In genomic region chr17:36135465-36135864, GRCh38 we compare ENCODE assay signal across 30 cellular contexts. TPM values are rescaled to one million over a fixed set of nuclear protein-coding genes. Genes with fewer than 3 reads are reported as not detected.
"Had no signal": no experiment of that assay in that cellular context is flagged by ENCODE, and none has a peak within 500 bp of the region (broad histone marks: within the 10 kb centered on the region; RNA-seq: fewer than 3 reads in every experiment).

No MANE protein-coding gene starts in this region.

- H3K9ac ChIP-seq: parathyroid adenoma had no signal

- H3K9me3 ChIP-seq: adrenal gland, ascending aorta, esophagus muscularis mucosa, neutrophil, stomach, suprapubic skin, tibial nerve had no signal

- DNase-seq: activated CD4-positive, alpha-beta T cell treated with anti-CD3 and anti-CD28 coated beads for 1 hour; activated CD4-positive, alpha-beta T cell treated with anti-CD3 and anti-CD28 coated beads, Interleukin-2, amount 50 U/mL, for 1 hour; activated CD8-positive, alpha-beta T cell treated with anti-CD3 and anti-CD28 coated beads, Interleukin-2, amount 10 ng/mL, durations not matched to agents 7 days and 5 days; activated T-cell treated with anti-CD3 and anti-CD28 coated beads, Interleukin-2, amount 50 U/mL, for 1 hour; adrenal gland; brain microvascular endothelial cell; caudate nucleus; effector memory CD4-positive, alpha-beta T cell; glutamatergic neuron; left ventricle myocardium superior; mammary epithelial cell; right cardiac atrium; stimulated activated CD4-positive, alpha-beta T cell treated with anti-CD3 and anti-CD28 coated beads, Interleukin-4, amount 100 ng/mL, for 24 hours; stomach; T-helper 17 cell; WERI-Rb-1 had no signal

- H3K4me3 Mint-ChIP-seq: activated CD8-positive, alpha-beta T cell treated with anti-CD3 and anti-CD28 coated beads, Interleukin-2, amount 10 ng/mL, durations not matched to agents 7 days and 5 days; mesothelial cell of epicardium; nephron; T-helper 17 cell had no signal

- H3K4me1 Mint-ChIP-seq: T-helper 17 cell had no signal

- H3K4me2 ChIP-seq: hepatocyte had no signal

- H3K36me3 ChIP-seq: adrenal gland, ascending aorta, brain microvascular endothelial cell, esophagus muscularis mucosa, neutrophil, stomach, suprapubic skin, tibial nerve, WERI-Rb-1 had no signal

- ATAC-seq: activated CD8-positive, alpha-beta T cell treated with anti-CD3 and anti-CD28 coated beads, Interleukin-2, amount 10 ng/mL, durations not matched to agents 7 days and 5 days; activated naive CD4-positive, alpha-beta T cell treated with anti-CD3 and anti-CD28 coated beads, Interleukin-2, amount 50 U/mL, for 72 hours; left ventricle myocardium superior; T-helper 17 cell had no signal

- H3K27ac ChIP-seq: adrenal gland, ascending aorta, brain microvascular endothelial cell, esophagus muscularis mucosa, neutrophil, parathyroid adenoma, stomach, suprapubic skin, tibial nerve, WERI-Rb-1 had no signal

- FAIRE-seq: frontal cortex, urothelium cell line had no signal

- H3K79me2 ChIP-seq: hepatocyte, parathyroid adenoma had no signal

- H3K36me3 Mint-ChIP-seq: activated naive CD4-positive, alpha-beta T cell treated with anti-CD3 and anti-CD28 coated beads, Interleukin-2, amount 50 U/mL, for 72 hours; mesothelial cell of epicardium had no signal

- H3K27me3 ChIP-seq: adrenal gland, ascending aorta, brain microvascular endothelial cell, hepatocyte, neutrophil, tibial nerve had no signal

- H3K9me3 Mint-ChIP-seq: nephron had no signal

- H2AFZ ChIP-seq: hepatocyte, parathyroid adenoma had no signal

- H3K4me3 ChIP-seq: adrenal gland, ascending aorta, esophagus muscularis mucosa, hepatocyte, stomach, suprapubic skin, tibial nerve had no signal

- H3K4me1 ChIP-seq: adrenal gland, ascending aorta, esophagus muscularis mucosa, stomach, suprapubic skin, tibial nerve had no signal

- H3K27ac Mint-ChIP-seq: activated CD8-positive, alpha-beta T cell treated with anti-CD3 and anti-CD28 coated beads, Interleukin-2, amount 10 ng/mL, durations not matched to agents 7 days and 5 days; activated naive CD4-positive, alpha-beta T cell treated with anti-CD3 and anti-CD28 coated beads, Interleukin-2, amount 50 U/mL, for 72 hours; mesothelial cell of epicardium; nephron; T-helper 17 cell had no signal

RNA-seq across cellular contexts. Expression of gene CCL4, which starts 31.8 kb away (rescaled TPM):
- total RNA-seq: ascending aorta, dermis microvascular lymphatic vessel endothelial cell, mammary epithelial cell, mesothelial cell of epicardium, pulmonary artery endothelial cell had no signal
- polyA plus RNA-seq: mammary epithelial cell had no signal

RNA-seq across cellular contexts. Expression of gene TBC1D3B, which starts 41.0 kb away (rescaled TPM):
- total RNA-seq: ascending aorta, hepatocyte had no signal

RNA-seq across cellular contexts. Expression of gene CCL3, which starts 45.5 kb away (rescaled TPM):
- total RNA-seq: ascending aorta, dermis microvascular lymphatic vessel endothelial cell, left ventricle myocardium superior, mammary epithelial cell, mesothelial cell of epicardium, pulmonary artery endothelial cell had no signal
- polyA plus RNA-seq: mammary epithelial cell had no signal
